ENCODE assay signal across 27 cellular contexts in the genomic region with DNA sequence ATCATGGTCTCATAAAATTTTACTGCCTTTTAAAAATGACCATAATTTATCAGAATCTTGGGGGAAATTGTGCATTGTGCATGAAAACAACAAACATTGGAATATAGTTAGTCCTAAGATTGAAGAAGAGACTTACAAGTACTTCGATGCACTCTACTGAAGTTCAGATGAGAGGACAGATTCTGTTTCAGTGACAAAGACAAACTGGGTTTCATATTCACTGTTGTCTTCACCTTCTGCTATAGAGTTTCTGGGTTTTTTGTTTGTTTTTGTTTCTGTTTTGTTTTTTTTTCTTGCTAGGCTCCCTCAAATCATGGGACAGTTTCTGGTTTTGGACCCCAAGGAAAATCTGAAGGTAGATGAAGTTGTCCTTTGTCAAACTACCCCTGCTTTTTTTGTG.
"Had no signal": no experiment of that assay in that cellular context is flagged by ENCODE, and none has a peak within 500 bp of the region (broad histone marks: within the 10 kb centered on the region; RNA-seq: fewer than 3 reads in every experiment).

No MANE protein-coding gene starts in this region.

- H3K4me3 Mint-ChIP-seq: activated B cell treated with CpG ODN at 0.5 μM for 24 hours; activated CD4-positive, alpha-beta T cell treated with anti-CD3 and anti-CD28 coated beads, Interleukin-2, amount 10 ng/mL, durations not matched to agents 24 days and 14 days; activated CD8-positive, alpha-beta T cell treated with anti-CD3 and anti-CD28 coated beads, Interleukin-2, amount 10 ng/mL, durations not matched to agents 7 days and 5 days; activated naive CD8-positive, alpha-beta T cell; memory B cell; natural killer cell had no signal

- ATAC-seq: activated CD8-positive, alpha-beta T cell treated with anti-CD3 and anti-CD28 coated beads, Interleukin-2, amount 10 ng/mL, durations not matched to agents 7 days and 5 days; body of pancreas; left ventricle myocardium superior; natural killer cell had no signal

- H3K36me3 ChIP-seq: esophagus squamous epithelium, tibial nerve, vagina had no signal

- H3K9me3 Mint-ChIP-seq: activated B cell treated with CpG ODN at 0.5 μM for 24 hours; activated CD4-positive, alpha-beta T cell treated with anti-CD3 and anti-CD28 coated beads, Interleukin-2, amount 10 ng/mL, durations not matched to agents 24 days and 14 days had no signal

- H3K36me3 Mint-ChIP-seq: activated naive CD8-positive, alpha-beta T cell; memory B cell; natural killer cell had no signal

- H3K4me3 ChIP-seq: body of pancreas, coronary artery, esophagus squamous epithelium, skin epidermis, tibial nerve, vagina had no signal

- H3K9me3 ChIP-seq: body of pancreas, esophagus squamous epithelium, tibial nerve, vagina had no signal

- H3K27ac Mint-ChIP-seq: activated B cell treated with CpG ODN at 0.5 μM for 24 hours; activated CD4-positive, alpha-beta T cell treated with anti-CD3 and anti-CD28 coated beads, Interleukin-2, amount 10 ng/mL, durations not matched to agents 24 days and 14 days; activated CD8-positive, alpha-beta T cell treated with anti-CD3 and anti-CD28 coated beads, Interleukin-2, amount 10 ng/mL, durations not matched to agents 7 days and 5 days; activated naive CD8-positive, alpha-beta T cell; memory B cell; natural killer cell had no signal

- H3K27me3 ChIP-seq: body of pancreas, esophagus squamous epithelium, tibial nerve, vagina had no signal

- H3K27ac ChIP-seq: body of pancreas, coronary artery, esophagus squamous epithelium, skin epidermis, tibial nerve, vagina had no signal

- H3K4me1 ChIP-seq: body of pancreas, esophagus squamous epithelium, tibial nerve had no signal

- H3K27me3 Mint-ChIP-seq: activated B cell treated with CpG ODN at 0.5 μM for 24 hours; activated CD4-positive, alpha-beta T cell treated with anti-CD3 and anti-CD28 coated beads, Interleukin-2, amount 10 ng/mL, durations not matched to agents 24 days and 14 days; activated naive CD8-positive, alpha-beta T cell; memory B cell had no signal

- H3K4me1 Mint-ChIP-seq: activated B cell treated with CpG ODN at 0.5 μM for 24 hours; activated CD4-positive, alpha-beta T cell treated with anti-CD3 and anti-CD28 coated beads, Interleukin-2, amount 10 ng/mL, durations not matched to agents 24 days and 14 days; memory B cell; natural killer cell had no signal

- DNase-seq: activated B cell treated with CpG ODN at 0.5 μM for 24 hours; activated CD4-positive, alpha-beta T cell treated with anti-CD3 and anti-CD28 coated beads, Interleukin-2, amount 10 ng/mL, durations not matched to agents 24 days and 14 days; activated CD8-positive, alpha-beta memory T cell treated with anti-CD3 and anti-CD28 coated beads, Interleukin-2, amount 50 U/mL, for 4 hours; activated CD8-positive, alpha-beta T cell treated with anti-CD3 and anti-CD28 coated beads, Interleukin-2, amount 10 ng/mL, durations not matched to agents 7 days and 5 days; activated gamma-delta T cell treated with Interleukin-2 at 50 U/mL for 16 hours; activated T-cell treated with anti-CD3 and anti-CD28 coated beads, Interleukin-2, amount 50 U/mL, for 48 hours; amniotic stem cell; body of pancreas; central memory CD4-positive, alpha-beta T cell; effector CD4-positive, alpha-beta T cell; esophagus squamous epithelium; hippocampal formation; left ventricle myocardium superior; natural killer cell; nucleus accumbens; posterior cingulate gyrus; stimulated activated CD4-positive, alpha-beta T cell treated with anti-CD3 and anti-CD28 coated beads, Interleukin-15, amount 100 ng/mL, for 24 hours; stimulated activated CD4-positive, alpha-beta T cell treated with anti-CD3 and anti-CD28 coated beads, Interleukin-4, amount 100 ng/mL, for 4 hours; stimulated activated CD8-positive, alpha-beta memory T cell treated with anti-CD3 and anti-CD28 coated beads, Interleukin-4, amount 100 ng/mL, for 48 hours; stimulated activated naive CD4-positive, alpha-beta T cell treated with Interleukin-2 at 50 U/mL for 16 hours; substantia nigra had no signal
